In genomic region chr15:25727116-25727515, GRCh38 we compare ENCODE assay signal across 21 cellular contexts.
"Had no signal": no experiment of that assay in that cellular context is flagged by ENCODE, and none has a peak within 500 bp of the region (broad histone marks: within the 10 kb centered on the region; RNA-seq: fewer than 3 reads in every experiment).

No MANE protein-coding gene starts in this region.

- H3K27me3 Mint-ChIP-seq: activated naive CD8-positive, alpha-beta T cell treated with anti-CD3 and anti-CD28 coated beads for 36 hours; activated T-helper 17 cell treated with anti-CD3 and anti-CD28 coated beads, Interleukin-2, amount 50 U/mL, for 72 hours; T-cell had no signal

- H3K4me1 Mint-ChIP-seq: activated B cell treated with CpG ODN at 0.5 μM for 24 hours; activated naive CD8-positive, alpha-beta T cell treated with anti-CD3 and anti-CD28 coated beads for 36 hours; activated T-helper 17 cell treated with anti-CD3 and anti-CD28 coated beads, Interleukin-2, amount 50 U/mL, for 72 hours; naive B cell had no signal

- DNase-seq: activated B cell treated with CpG ODN at 0.5 μM for 24 hours; activated CD4-positive, alpha-beta T cell treated with anti-CD3 and anti-CD28 coated beads for 4 hours; activated naive CD4-positive, alpha-beta T cell; activated naive CD8-positive, alpha-beta T cell treated with anti-CD3 and anti-CD28 coated beads for 36 hours; activated T-cell treated with anti-CD3 and anti-CD28 coated beads for 4 hours; amniotic stem cell; erythroblast; kidney glomerular epithelial cell; mesenchymal stem cell; mucosa of descending colon; naive B cell; pancreas; stimulated activated naive CD4-positive, alpha-beta T cell; T-helper 9 cell; uterus had no signal

- H3K9me3 Mint-ChIP-seq: activated B cell treated with CpG ODN at 0.5 μM for 24 hours; activated naive CD8-positive, alpha-beta T cell treated with anti-CD3 and anti-CD28 coated beads for 36 hours; activated T-helper 17 cell treated with anti-CD3 and anti-CD28 coated beads, Interleukin-2, amount 50 U/mL, for 72 hours; T-cell had no signal

- FAIRE-seq: frontal cortex, pancreas had no signal

- H3K9me3 ChIP-seq: pancreas, right lobe of liver, tibial artery, uterus had no signal

- H3K27ac Mint-ChIP-seq: activated B cell treated with CpG ODN at 0.5 μM for 24 hours; activated naive CD8-positive, alpha-beta T cell treated with anti-CD3 and anti-CD28 coated beads for 36 hours; activated T-helper 17 cell treated with anti-CD3 and anti-CD28 coated beads, Interleukin-2, amount 50 U/mL, for 72 hours; naive B cell; T-cell had no signal

- H3K4me3 ChIP-seq: mucosa of descending colon, pancreas, right lobe of liver, SK-N-MC, tibial artery, uterus had no signal

- H3K36me3 Mint-ChIP-seq: naive B cell had no signal

- H3K27me3 ChIP-seq: pancreas, right lobe of liver, tibial artery, uterus had no signal

- H3K4me1 ChIP-seq: pancreas, right lobe of liver, uterus had no signal

- H3K27ac ChIP-seq: pancreas, right lobe of liver, SK-N-MC, tibial artery, uterus had no signal

- H3K4me3 Mint-ChIP-seq: activated B cell treated with CpG ODN at 0.5 μM for 24 hours; activated naive CD8-positive, alpha-beta T cell treated with anti-CD3 and anti-CD28 coated beads for 36 hours; activated T-helper 17 cell treated with anti-CD3 and anti-CD28 coated beads, Interleukin-2, amount 50 U/mL, for 72 hours; naive B cell; T-cell had no signal

- H3K36me3 ChIP-seq: pancreas, right lobe of liver, uterus had no signal

- ATAC-seq: activated T-helper 17 cell treated with anti-CD3 and anti-CD28 coated beads, Interleukin-2, amount 50 U/mL, for 72 hours; mucosa of descending colon; pancreas; right lobe of liver; T-cell had no signal
